Comparison of ENCODE assay signal across 20 cellular contexts in the genomic region with DNA sequence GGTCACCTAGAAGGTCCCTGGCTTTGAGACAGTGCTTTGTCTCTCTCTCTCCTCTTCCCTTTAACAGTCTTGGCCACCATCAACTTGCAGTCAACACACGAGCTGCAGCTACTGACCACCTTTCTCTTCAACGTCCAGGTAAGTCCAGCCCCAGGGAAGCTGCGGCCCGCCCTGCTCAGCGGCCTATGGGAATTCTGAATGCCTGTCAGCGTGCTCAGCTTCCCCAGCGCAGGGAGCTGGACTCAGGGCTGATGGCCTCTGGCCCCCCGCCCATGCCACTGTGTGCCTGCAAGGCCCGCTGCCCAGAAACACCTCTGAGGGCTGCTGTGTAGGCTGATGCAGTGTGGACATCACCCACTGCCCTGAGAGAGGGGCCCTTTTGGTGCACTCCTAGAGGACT. TPM values are rescaled to one million over a fixed set of nuclear protein-coding genes. Genes with fewer than 3 reads are reported as not detected.
"Had no signal": no experiment of that assay in that cellular context is flagged by ENCODE, and none has a peak within 500 bp of the region (broad histone marks: within the 10 kb centered on the region; RNA-seq: fewer than 3 reads in every experiment).

No MANE protein-coding gene starts in this region.

- H3K4me3 ChIP-seq: colonic mucosa, heart left ventricle, lung, tibial artery, upper lobe of left lung, vagina had no signal

- ATAC-seq: heart left ventricle; stimulated activated effector memory CD8-positive, alpha-beta T cell treated with anti-CD3 and anti-CD28 coated beads, Interleukin-12 subunit alpha, Interleukin-12 subunit beta, amount 100 ng/mL, for 72 hours; stimulated activated naive CD8-positive, alpha-beta T cell treated with anti-CD3 and anti-CD28 coated beads, Interleukin-15, Interleukin-2, amounts not matched to agents 100 U/mL and 50 U/mL, for 24 hours had no signal

- DNase-seq: cerebellar nuclear complex; colonic mucosa; dermis blood vessel endothelial cell; foreskin melanocyte; hippocampal formation; kidney glomerular epithelial cell; mesenchymal stem cell; midbrain; naive B cell; stimulated activated CD4-positive, alpha-beta T cell treated with anti-CD3 and anti-CD28 coated beads, Interleukin-4, amount 100 ng/mL, for 1 hour; stimulated activated CD8-positive, alpha-beta memory T cell treated with anti-CD3 and anti-CD28 coated beads, Interleukin-4, amount 100 ng/mL, for 48 hours; stimulated activated naive CD8-positive, alpha-beta T cell treated with anti-CD3 and anti-CD28 coated beads, Interleukin-15, Interleukin-2, amounts not matched to agents 100 U/mL and 50 U/mL, for 24 hours had no signal

- FAIRE-seq: small intestine had no signal

- H3K4me1 ChIP-seq: colonic mucosa, tibial artery, vagina had no signal

- H3K27me3 ChIP-seq: colonic mucosa, upper lobe of left lung, vagina had no signal

- H3K36me3 ChIP-seq: colonic mucosa, heart left ventricle, tibial artery, upper lobe of left lung, vagina had no signal

- H3K27ac ChIP-seq: colonic mucosa, heart left ventricle, tibial artery, upper lobe of left lung, vagina had no signal

- H3K9me3 ChIP-seq: colonic mucosa, heart left ventricle, tibial artery, upper lobe of left lung, vagina had no signal

RNA-seq across cellular contexts. Expression of gene B3GAT1, which starts 47.8 kb away (rescaled TPM):
- total RNA-seq: dermis blood vessel endothelial cell, pulmonary artery endothelial cell had no signal
